22 cellular contexts compared by ENCODE assay signal in the genomic region with DNA sequence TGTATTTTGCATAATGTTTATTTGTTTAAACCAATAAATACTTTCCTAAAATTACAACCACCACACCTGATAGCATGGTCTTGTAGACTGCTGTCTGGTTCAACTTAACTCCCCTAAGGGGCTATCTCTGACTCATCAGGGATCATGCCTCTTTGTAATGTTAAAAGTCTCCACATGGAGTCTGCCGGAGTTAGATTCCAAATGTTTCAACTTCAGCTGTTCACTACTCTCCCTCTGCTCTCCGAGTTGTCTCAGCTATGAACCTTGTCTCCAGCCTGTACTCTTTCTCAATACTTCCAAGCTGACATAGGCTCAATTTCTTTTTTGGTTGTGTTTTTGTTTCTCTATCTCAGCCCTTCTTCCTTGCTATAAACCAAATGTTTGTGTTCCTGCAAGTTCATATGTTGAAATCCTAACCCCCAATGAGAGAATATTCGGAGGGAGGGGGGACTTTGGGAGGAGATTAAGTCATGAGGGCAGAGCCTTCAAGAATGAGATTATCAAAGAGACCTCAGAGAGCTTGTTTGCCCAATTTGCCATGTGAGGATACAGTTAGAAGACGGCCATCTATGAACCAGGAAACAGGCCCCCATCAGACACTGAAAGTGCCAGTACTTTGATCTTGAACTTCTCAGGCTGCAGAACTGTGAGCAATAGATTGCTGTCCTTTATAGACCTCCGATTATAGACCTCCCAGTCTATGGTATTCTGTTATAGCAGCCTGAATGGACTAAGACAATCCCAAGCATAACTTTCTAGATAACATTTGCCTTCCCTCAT.
DNase-seq lines count a peak whose midpoint lies in the region; ATAC-seq and TF ChIP-seq lines count a peak whose summit lies in the region.
"Had no signal": no experiment of that assay in that cellular context is flagged by ENCODE, and none has a peak within 500 bp of the region (broad histone marks: within the 10 kb centered on the region; RNA-seq: fewer than 3 reads in every experiment).

No MANE protein-coding gene starts in this region.

- CTCF ChIA-PET in PC-3 (lab: Charles Lee), result no interaction called here

- no peak overlapping the region for H4K12ac ChIP-seq in trophoblast cell (ENCODE audit: low read depth, low read length)

- no peak overlapping the region for H3K9ac ChIP-seq in PC-3 (ENCODE audit: low read length)
- no peak overlapping the region for H3K9ac ChIP-seq in trophoblast cell (ENCODE audit: low read length)

- no peaks in the 10 kb centered on the region for H3K79me1 ChIP-seq in trophoblast cell (ENCODE audit: low read length)

- TF ChIP-seq CTCF in PC-3 (conservative IDR thresholded peaks at IDR 0.05; ENCODE audit: low read depth, low read length) (no peak), hepatocyte (IDR thresholded peaks at IDR 0.05; ENCODE audit: poor library complexity) (no peak), omental fat pad (IDR thresholded peaks at IDR 0.05) (no peak), sigmoid colon (IDR thresholded peaks at IDR 0.05) (no peak)

- no peaks in the 10 kb centered on the region for H3K9me3 ChIP-seq in PC-3 (ENCODE audit: low read length)
- H3K9me3 ChIP-seq in hepatocyte (ENCODE audit: low read depth), result no peaks in the 10 kb centered on the region
- no peaks in the 10 kb centered on the region for H3K9me3 ChIP-seq in trophoblast cell (ENCODE audit: insufficient read depth, low read depth, low read length)
- no peaks in the 10 kb centered on the region for H3K9me3 ChIP-seq in sigmoid colon
- H3K9me3 ChIP-seq: Caco-2, HAP-1, left lung had no signal

- H2BK120ac ChIP-seq in trophoblast cell (ENCODE audit: insufficient read depth, low read length, poor library complexity), result no peak overlapping the region

- H3K4me1 ChIP-seq in PC-3 (ENCODE audit: insufficient read depth, low read length) (no peaks in the 10 kb centered on the region), hepatocyte (ENCODE audit: insufficient read depth) (no peaks in the 10 kb centered on the region), trophoblast cell (ENCODE audit: control insufficient read depth in 1 of 2, insufficient read depth in 2 of 2, low read length in 2 of 2) (peaks cover 2 to 3% of the 10 kb centered on the region in 2 experiments), sigmoid colon (no peaks in the 10 kb centered on the region)
- H3K4me1 ChIP-seq: Caco-2, HAP-1, left lung had no signal

- ATAC-seq in PC-3 (no peak), omental fat pad (ENCODE audit: low FRiP score) (no peak), HG03378 (IDR thresholded peaks at IDR 0.05; ENCODE audit: unreplicated experiment) (no peak)
- ATAC-seq: effector memory CD8-positive, alpha-beta T cell; left lung; SK-N-SH treated with all-trans-retinoic acid at 6 μM for 48 hours had no signal

- no peak for TF ChIP-seq EP300 in sigmoid colon (IDR thresholded peaks at IDR 0.05)

- no peak overlapping the region for H2BK5ac ChIP-seq in trophoblast cell (ENCODE audit: low read depth, low read length, poor library complexity)

- no peak overlapping the region for H3K27ac ChIP-seq in PC-3 (ENCODE audit: low read length)
- no peak overlapping the region for H3K27ac ChIP-seq in hepatocyte
- H3K27ac ChIP-seq in trophoblast cell (ENCODE audit: low read depth, low read length), result no peak overlapping the region
- H3K27ac ChIP-seq in sigmoid colon, result no peak overlapping the region
- H3K27ac ChIP-seq: left lung had no signal

- H4K20me1 ChIP-seq in PC-3 (ENCODE audit: low read length), result no peaks in the 10 kb centered on the region
- no peaks in the 10 kb centered on the region for H4K20me1 ChIP-seq in hepatocyte (ENCODE audit: insufficient read depth, poor library complexity, severe bottlenecking)

- H3K36me3 ChIP-seq in H7 (replicated peaks; ENCODE audit: control insufficient read depth, insufficient read depth, low read length) (no peaks in the 10 kb centered on the region), PC-3 (ENCODE audit: low read depth, low read length) (no peaks in the 10 kb centered on the region), hepatocyte (replicated peaks; ENCODE audit: insufficient read depth, low read depth) (no peaks in the 10 kb centered on the region), trophoblast cell (ENCODE audit: control insufficient read depth in 1 of 2, insufficient read depth in 2 of 2, low read length in 2 of 2) (no peaks in the 10 kb centered on the region), sigmoid colon (no peaks in the 10 kb centered on the region)
- H3K36me3 ChIP-seq: HAP-1, left lung had no signal

- no TSS peak for BruUV-seq in PC-3 (replicated peaks; lab: Mats Ljungman, UMichigan)

- H2BK12ac ChIP-seq in trophoblast cell (ENCODE audit: low read length), result no peak overlapping the region

- TF ChIP-seq POLR2A in sigmoid colon (IDR thresholded peaks at IDR 0.05), result no peak

- H3K14ac ChIP-seq in trophoblast cell (ENCODE audit: low read length), result no peak overlapping the region

- no peak overlapping the region for H4K91ac ChIP-seq in trophoblast cell (ENCODE audit: low read depth, low read length)

- WGBS in hepatocyte (ENCODE audit: low lambda C conversion rate, missing lambda C conversion rate), result 42% methylated on average over 5 of the region's 5 CpGs
- no CpG with 5 or more reads among the region's 5 CpGs for WGBS in trophoblast cell (ENCODE audit: extremely low coverage, insufficient coverage, insufficient read length)
- WGBS in sigmoid colon, 2 donors, result 42 to 60% methylated on average over 5 of the region's 5 CpGs

- POLR2A ChIA-PET in PC-3 (lab: Charles Lee; ENCODE audit: unreplicated experiment), result interaction anchor here (0.5 kb wide), 1 partner anchor 188 kb away, joined by 5 read pairs; no protein-coding TSS in a partner anchor

- H3K4me2 ChIP-seq in PC-3 (ENCODE audit: low read length) (no peak overlapping the region), hepatocyte (no peak overlapping the region), trophoblast cell (ENCODE audit: low read length) (no peak overlapping the region)

- intact Hi-C loops in PC-3 (cut with micrococcal nuclease) (no loop called here), sigmoid colon (cut with DNase I) (no loop called here)

- H3K79me2 ChIP-seq in PC-3 (ENCODE audit: low read length) (no peaks in the 10 kb centered on the region), hepatocyte (no peaks in the 10 kb centered on the region), trophoblast cell (ENCODE audit: control insufficient read depth, insufficient read depth, low read length, poor library complexity) (no peaks in the 10 kb centered on the region)

- no peak overlapping the region for H4K8ac ChIP-seq in trophoblast cell (ENCODE audit: low read depth, low read length)

- no peak overlapping the region for H3K23ac ChIP-seq in trophoblast cell (ENCODE audit: low read length)

- no peaks in the 10 kb centered on the region for H3F3A ChIP-seq in PC-3 (ENCODE audit: low read length, unreplicated experiment)

- DNase-seq in H7, result peak; percentile 68
- DNase-seq in PC-3, result peak; percentile 25
- DNase-seq in hepatocyte (ENCODE audit: low spot score), result peak; percentile 13
- peak; percentile 7 to 17 for DNase-seq in trophoblast cell
- DNase-seq in omental fat pad (ENCODE audit: low spot score), result no peak
- no peak for DNase-seq in sigmoid colon
- DNase-seq: activated CD4-positive, alpha-beta T cell treated with anti-CD3 and anti-CD28 coated beads for 1 hour; AML-193; amniotic stem cell; Caco-2; central memory CD4-positive, alpha-beta T cell; effector memory CD8-positive, alpha-beta T cell; EL; left lung; NCI-H1092 treated with DMSO at 0.1 percent for 48 hours; NCI-H524 treated with DMSO at 0.1 percent for 48 hours; stimulated activated CD4-positive, alpha-beta T cell treated with anti-CD3 and anti-CD28 coated beads, Interleukin-4, amount 100 ng/mL, for 1 hour; substantia nigra had no signal

- no peak overlapping the region for H3K4ac ChIP-seq in trophoblast cell (ENCODE audit: low read depth, low read length)

- H3K27me3 ChIP-seq in H7 (ENCODE audit: control insufficient read depth, insufficient read depth, low read length) (no peaks in the 10 kb centered on the region), PC-3 (ENCODE audit: low read length) (peaks cover 5% of the 10 kb centered on the region; the same call in 1 of the 2 replicates), hepatocyte (no peaks in the 10 kb centered on the region), trophoblast cell (ENCODE audit: insufficient read depth, low read length) (no peaks in the 10 kb centered on the region), sigmoid colon (no peaks in the 10 kb centered on the region)
- H3K27me3 ChIP-seq: left lung had no signal

- no peak overlapping the region for H3K4me3 ChIP-seq in H7 (ENCODE audit: insufficient read depth, low read depth, low read length)
- no peak overlapping the region for H3K4me3 ChIP-seq in PC-3 (ENCODE audit: low read length)
- no peak overlapping the region for H3K4me3 ChIP-seq in hepatocyte
- no peak overlapping the region for H3K4me3 ChIP-seq in trophoblast cell (ENCODE audit: low read depth, low read length)
- no peak overlapping the region for H3K4me3 ChIP-seq in sigmoid colon
- H3K4me3 ChIP-seq: HAP-1, left lung, skin epidermis had no signal

- no peak overlapping the region for H3K18ac ChIP-seq in trophoblast cell (ENCODE audit: low read length)

- H2AFZ ChIP-seq in PC-3 (ENCODE audit: low read length), result no peak overlapping the region
- H2AFZ ChIP-seq in hepatocyte, result no peak overlapping the region
- no peak overlapping the region for H2AFZ ChIP-seq in trophoblast cell (ENCODE audit: insufficient read depth, low read length, poor library complexity)

- no peak overlapping the region for H2AK5ac ChIP-seq in trophoblast cell (ENCODE audit: low read length)

- H3K9me2 ChIP-seq in PC-3 (replicated peaks; ENCODE audit: low read length) (no peaks in the 10 kb centered on the region), hepatocyte (replicated peaks; ENCODE audit: insufficient read depth) (no peaks in the 10 kb centered on the region)

Comparison
In these comparisons a context has a peak if more than half of its experiments do, and no peak if none do; other contexts are left out.
1. DNase-seq: peak in H7 (single experiment), PC-3 (single experiment), hepatocyte (single experiment) and trophoblast cell (2 of 2); none in omental fat pad (single experiment) and sigmoid colon (single experiment).